ENCODE assay signal across 8 cellular contexts in genomic region chr7:155456772-155457543, GRCh38. TPM values are rescaled to one million over a fixed set of nuclear protein-coding genes. Genes with fewer than 3 reads are reported as not detected.
DNase-seq lines count a peak whose midpoint lies in the region; ATAC-seq, FAIRE-seq and TF ChIP-seq lines count a peak whose summit lies in the region.

No MANE protein-coding gene starts in this region.

- H3K27ac ChIP-seq in brain microvascular endothelial cell (no peak overlapping the region), gastrocnemius medialis (no peak overlapping the region)

- H3K4me3 ChIP-seq in brain microvascular endothelial cell (ENCODE audit: low read depth, low read length) = peak overlapping the region; percentile 30
- peak overlapping the region; percentile 47 to 77 (median 67) for H3K4me3 ChIP-seq in gastrocnemius medialis

- no peak for TF ChIP-seq CTCF in brain microvascular endothelial cell (IDR thresholded peaks at IDR 0.05; ENCODE audit: low read depth, low read length, missing control alignments)
- no peak for TF ChIP-seq CTCF in gastrocnemius medialis (IDR thresholded peaks at IDR 0.05 in 4 of 5, conservative IDR thresholded peaks at IDR 0.05 in 1 of 5)

- in situ Hi-C loops in brain microvascular endothelial cell (cut with HindIII; ENCODE audit: low pct_ligation_motif_present, low sequenced_read_pairs) = no loop called here
- in situ Hi-C loops in gastrocnemius medialis (cut with MboI; ENCODE audit: low sequenced_read_pairs in 4 of 4) = no loop called here

- peak; percentile 87 to 89 for ATAC-seq in gastrocnemius medialis
- ATAC-seq in HG03457 (IDR thresholded peaks at IDR 0.05; ENCODE audit: unreplicated experiment) = no peak

- peaks cover 94% of the 10 kb centered on the region for H3K27me3 ChIP-seq in brain microvascular endothelial cell (replicated peaks)
- peaks cover 86 to 94% (median 89%) of the 10 kb centered on the region in 3 donors for H3K27me3 ChIP-seq in gastrocnemius medialis

- DNase-seq in activated T-cell treated with anti-CD3 and anti-CD28 coated beads for 4 hours = peak; percentile 32
- DNase-seq in activated T-cell treated with anti-CD3 and anti-CD28 coated beads, Interleukin-2, amount 50 U/mL, for 1 hour = no peak
- DNase-seq in NCI-H460 (ENCODE audit: extremely low read depth, low read depth) = peak; percentile 50
- peak; percentile 8 for DNase-seq in brain microvascular endothelial cell
- DNase-seq in inferior parietal cortex (ENCODE audit: extremely low spot score) = peak; percentile 68
- peak; percentile 24 to 62 for DNase-seq in gastrocnemius medialis
- DNase-seq in GM12891 (ENCODE audit: insufficient read length, low spot score) = no peak

- FAIRE-seq in GM12891 (lab: Jason Lieb, UNC) = no peak

- TF ChIP-seq POLR2A in gastrocnemius medialis (IDR thresholded peaks at IDR 0.05) (no peak), GM12891 (IDR thresholded peaks at IDR 0.05; ENCODE audit: low read depth, low read length) (no peak)

- no peaks in the 10 kb centered on the region for H3K9me3 ChIP-seq in gastrocnemius medialis

- intact Hi-C loops in gastrocnemius medialis (cut with DNase I; ENCODE audit: low total_unique reads) = loop anchor here (2.0 to 5.0 kb wide), 3 partner anchors 75 to 455 kb away; partner anchors contain the start of genes INSIG1 and PAXIP1

- H3K4me1 ChIP-seq in gastrocnemius medialis = peaks cover 34 to 45% of the 10 kb centered on the region in 2 donors

- H3K36me3 ChIP-seq in brain microvascular endothelial cell (replicated peaks) = no peaks in the 10 kb centered on the region
- H3K36me3 ChIP-seq in gastrocnemius medialis = no peaks in the 10 kb centered on the region

TF ChIP-seq in GM12891, 5 proteins besides CTCF, POLR2A, EP300 and RAD21:
- TF ChIP-seq POU2F2 (IDR thresholded peaks at IDR 0.05; ENCODE audit: low read depth, low read length) (no peak), SPI1 (IDR thresholded peaks at IDR 0.05; ENCODE audit: low read depth, low read length) (no peak), PAX5 (IDR thresholded peaks at IDR 0.05; ENCODE audit: insufficient read depth, low read length, severe bottlenecking) (no peak), POLR2AphosphoS5 (IDR thresholded peaks at IDR 0.05; ENCODE audit: low read depth, low read length) (no peak)

RNA-seq across cellular contexts. Expression of gene EN2, which starts 1.0 kb away (rescaled TPM):
- total RNA-seq in NCI-H460 (2014; rRNA removed; shearing (Covaris generic)) = 0.75 and 0.84 TPM in 2 replicates
- 0.06 and 0.50 TPM in 2 replicates for polyA plus RNA-seq in NCI-H460 (2014; cell fraction: nucleus; rRNA removed)
- 1 to 10 TPM in 1 of 4 donors, under 1 TPM in 3; 0.31 to 1.2 (median 0.65) TPM for total RNA-seq in gastrocnemius medialis
- polyA plus RNA-seq in GM12891 (2012; ENCODE audit: low read depth, missing spikeins) = not detected

Comparison
In these comparisons a context has a peak if more than half of its experiments do, and no peak if none do; other contexts are left out.
1. DNase-seq: peak in activated T-cell treated with anti-CD3 and anti-CD28 coated beads for 4 hours (single experiment), NCI-H460 (single experiment), brain microvascular endothelial cell (single experiment), inferior parietal cortex (single experiment) and gastrocnemius medialis (2 of 2); none in activated T-cell treated with anti-CD3 and anti-CD28 coated beads, Interleukin-2, amount 50 U/mL, for 1 hour (single experiment) and GM12891 (single experiment).